ENCODE assay signal across 9 cellular contexts in genomic region chr17:77356109-77356689, GRCh38.
DNase-seq lines count a peak whose midpoint lies in the region; ATAC-seq and TF ChIP-seq lines count a peak whose summit lies in the region.
"Had no signal": no experiment of that assay in that cellular context is flagged by ENCODE, and none has a peak within 500 bp of the region (broad histone marks: within the 10 kb centered on the region; RNA-seq: fewer than 3 reads in every experiment).

No MANE protein-coding gene starts in this region.

- H3K36me3 Mint-ChIP-seq in neural progenitor cell: no peaks in the 10 kb centered on the region
- H3K36me3 Mint-ChIP-seq: CD4-positive, CD25-positive, alpha-beta regulatory T cell had no signal

- H3K36me3 ChIP-seq in tibial nerve: no peaks in the 10 kb centered on the region
- no peaks in the 10 kb centered on the region for H3K36me3 ChIP-seq in neural progenitor cell

- H3K27ac ChIP-seq in tibial nerve (peak overlapping the region in 3 of 4 donors; percentile 58 to 75 (median 64)), neural progenitor cell (no peak overlapping the region)

- H3F3A ChIP-seq in neural progenitor cell (ENCODE audit: low read depth): peaks cover 4% of the 10 kb centered on the region

- no peaks in the 10 kb centered on the region for H3K9me3 ChIP-seq in tibial nerve
- H3K9me3 ChIP-seq in neural progenitor cell (ENCODE audit: low read depth): no peaks in the 10 kb centered on the region

- no peak for TF ChIP-seq POLR2A in tibial nerve (IDR thresholded peaks at IDR 0.05)

- H3K4me1 ChIP-seq in tibial nerve (peaks cover 0 to 61% (median 28%) of the 10 kb centered on the region in 4 donors), neural progenitor cell (no peaks in the 10 kb centered on the region)

- H3K79me2 ChIP-seq in neural progenitor cell (ENCODE audit: low read depth): no peaks in the 10 kb centered on the region

- WGBS in tibial nerve, 2 donors: 77 to 78% methylated on average over 14 to 15 of the region's 15 CpGs

- H3K27me3 ChIP-seq in tibial nerve (no peaks in the 10 kb centered on the region), neural progenitor cell (no peaks in the 10 kb centered on the region)

- no peak overlapping the region for H2AFZ ChIP-seq in neural progenitor cell (replicated peaks)

- H3K4me2 ChIP-seq in neural progenitor cell: no peak overlapping the region

- peaks cover 2% of the 10 kb centered on the region for H3K9me3 Mint-ChIP-seq in neural progenitor cell

- H3K27me3 Mint-ChIP-seq in neural progenitor cell (ENCODE audit: insufficient read depth, low read depth): peaks cover 13% of the 10 kb centered on the region
- H3K27me3 Mint-ChIP-seq: CD4-positive, CD25-positive, alpha-beta regulatory T cell had no signal

- H3K4me3 Mint-ChIP-seq in neural progenitor cell: no peak overlapping the region

- TF ChIP-seq EP300 in tibial nerve (IDR thresholded peaks at IDR 0.05): no peak

- intact Hi-C loops in left colon (cut with DNase I, micrococcal nuclease): no loop called here

- H3K9ac ChIP-seq in neural progenitor cell: no peak overlapping the region

- DNase-seq in activated CD8-positive, alpha-beta memory T cell treated with anti-CD3 and anti-CD28 coated beads for 24 hours: peak; percentile 57
- no peak for DNase-seq in activated CD8-positive, alpha-beta memory T cell treated with anti-CD3 and anti-CD28 coated beads, Interleukin-2, amount 50 U/mL, for 4 hours
- DNase-seq in T1000 (lab: John Stamatoyannopoulos, UW): peak; percentile 60
- peak in 1 of 2 donors; percentile 25 for DNase-seq in left colon
- peak in 1 of 2 donors; percentile 10 for DNase-seq in tibial nerve (ENCODE audit: low spot score in 2 of 2)
- no peak for DNase-seq in neural progenitor cell (ENCODE audit: low spot score)
- no peak for DNase-seq in activated naive CD4-positive, alpha-beta T cell treated with anti-CD3 and anti-CD28 coated beads, Interleukin-2, amount 50 U/mL, for 16 hours
- DNase-seq: CD4-positive, CD25-positive, alpha-beta regulatory T cell had no signal

- TF ChIP-seq CTCF in tibial nerve (IDR thresholded peaks at IDR 0.05) (no peak), neural progenitor cell (IDR thresholded peaks at IDR 0.05) (no peak)

- no peaks in the 10 kb centered on the region for H4K20me1 ChIP-seq in neural progenitor cell (ENCODE audit: low read depth)

- peaks cover 28% of the 10 kb centered on the region for H3K4me1 Mint-ChIP-seq in neural progenitor cell

- H3K27ac Mint-ChIP-seq in neural progenitor cell: no peak overlapping the region

- H3K4me3 ChIP-seq in tibial nerve (no peak overlapping the region), neural progenitor cell (no peak overlapping the region)

- ATAC-seq in left colon (peak; percentile 19), HG03108 (IDR thresholded peaks at IDR 0.05; ENCODE audit: unreplicated experiment) (no peak)

Comparison
In these comparisons a context has a peak if more than half of its experiments do, and no peak if none do; other contexts are left out.
1. DNase-seq: peak in activated CD8-positive, alpha-beta memory T cell treated with anti-CD3 and anti-CD28 coated beads for 24 hours (single experiment) and T1000 (single experiment); none in activated CD8-positive, alpha-beta memory T cell treated with anti-CD3 and anti-CD28 coated beads, Interleukin-2, amount 50 U/mL, for 4 hours (single experiment), neural progenitor cell (single experiment) and activated naive CD4-positive, alpha-beta T cell treated with anti-CD3 and anti-CD28 coated beads, Interleukin-2, amount 50 U/mL, for 16 hours (single experiment).